Comparison of ENCODE assay signal across 8 cellular contexts in genomic region chr17:47229535-47230443, GRCh38. TPM values are rescaled to one million over a fixed set of nuclear protein-coding genes. Genes with fewer than 3 reads are reported as not detected.
DNase-seq lines count a peak whose midpoint lies in the region; ATAC-seq and TF ChIP-seq lines count a peak whose summit lies in the region.

No MANE protein-coding gene starts in this region.

- no peaks in the 10 kb centered on the region for H3F3A ChIP-seq in MM.1S (ENCODE audit: insufficient read depth, low read length)

- H3K9me3 ChIP-seq in MM.1S (replicated peaks; ENCODE audit: insufficient read depth, low read length) = no peaks in the 10 kb centered on the region

- no peaks in the 10 kb centered on the region for H4K20me1 ChIP-seq in MM.1S (ENCODE audit: insufficient read depth, low read length)

- TF ChIP-seq CTCF in MM.1S (IDR thresholded peaks at IDR 0.05; ENCODE audit: low read length) (peak; percentile 99), fibroblast of the aortic adventitia (IDR thresholded peaks at IDR 0.05; ENCODE audit: insufficient read depth, low read length) (peak; percentile 100), neural crest cell (conservative IDR thresholded peaks at IDR 0.05) (peak; percentile 90)

- H3K4me1 ChIP-seq in MM.1S (ENCODE audit: low read length) = peaks cover 8% of the 10 kb centered on the region

- ATAC-seq in GM19397 (IDR thresholded peaks at IDR 0.05; ENCODE audit: unreplicated experiment) = peak; percentile 65
- ATAC-seq in stimulated activated naive CD8-positive, alpha-beta T cell treated with anti-CD3 and anti-CD28 coated beads, Interleukin-15, amount 100 ng/mL, for 72 hours = peak; percentile 86

- H3K9me2 ChIP-seq in MM.1S (replicated peaks; ENCODE audit: insufficient read depth, low read length) = no peaks in the 10 kb centered on the region

- H3K36me3 Mint-ChIP-seq in activated T-helper 2 cell treated with anti-CD3 and anti-CD28 coated beads, Interferon-gamma antibody, Interleukin-2, Interleukin-4, amounts not matched to agents 10 μg/mL and 5 μg/mL and 100 μg/mL, durations not matched to agents 14 hours and 24 hours and 36 hours (ENCODE audit: low read depth) = no peaks in the 10 kb centered on the region
- H3K36me3 Mint-ChIP-seq in neural crest cell (ENCODE audit: low read depth) = no peaks in the 10 kb centered on the region

- peak overlapping the region; percentile 97 for H3K4me2 ChIP-seq in MM.1S (ENCODE audit: low read depth, low read length)

- DNase-seq in AG08396 (ENCODE audit: low spot score) (peak; percentile 89), MM.1S (peak; percentile 88), SHP77 (lab: John Stamatoyannopoulos, UW) (peak; percentile 69 to 85), fibroblast of the aortic adventitia (ENCODE audit: low read depth) (peak; percentile 95), neural crest cell (ENCODE audit: low read depth, low spot score) (peak; percentile 72)
- DNase-seq in activated T-helper 2 cell treated with anti-CD3 and anti-CD28 coated beads, Interferon-gamma antibody, Interleukin-2, Interleukin-4, amounts not matched to agents 10 μg/mL and 5 μg/mL and 100 μg/mL, durations not matched to agents 14 hours and 24 hours and 36 hours (ENCODE audit: low spot score) = peak; percentile 62
- DNase-seq in stimulated activated naive CD8-positive, alpha-beta T cell treated with anti-CD3 and anti-CD28 coated beads, Interleukin-15, amount 100 ng/mL, for 72 hours = peak; percentile 51 to 66

- no peaks in the 10 kb centered on the region for H3K36me3 ChIP-seq in MM.1S (replicated peaks; ENCODE audit: insufficient read depth, low read length)

- H3K27me3 Mint-ChIP-seq in activated T-helper 2 cell treated with anti-CD3 and anti-CD28 coated beads, Interferon-gamma antibody, Interleukin-2, Interleukin-4, amounts not matched to agents 10 μg/mL and 5 μg/mL and 100 μg/mL, durations not matched to agents 14 hours and 24 hours and 36 hours (ENCODE audit: low read depth) = peaks cover 23% of the 10 kb centered on the region
- H3K27me3 Mint-ChIP-seq in neural crest cell (ENCODE audit: low read depth) = peaks cover 30% of the 10 kb centered on the region
- H3K27me3 Mint-ChIP-seq in stimulated activated naive CD8-positive, alpha-beta T cell treated with anti-CD3 and anti-CD28 coated beads, Interleukin-15, amount 100 ng/mL, for 72 hours = peaks cover 17% of the 10 kb centered on the region

- intact Hi-C loops in activated T-helper 2 cell treated with anti-CD3 and anti-CD28 coated beads, Interferon-gamma antibody, Interleukin-2, Interleukin-4, amounts not matched to agents 10 μg/mL and 5 μg/mL and 100 μg/mL, durations not matched to agents 14 hours and 24 hours and 36 hours (cut with micrococcal nuclease) = loop anchor here (1.0 to 5.0 kb wide), 2 partner anchors 73 to 86 kb away; no protein-coding TSS in a partner anchor

- H3K9me3 Mint-ChIP-seq in activated T-helper 2 cell treated with anti-CD3 and anti-CD28 coated beads, Interferon-gamma antibody, Interleukin-2, Interleukin-4, amounts not matched to agents 10 μg/mL and 5 μg/mL and 100 μg/mL, durations not matched to agents 14 hours and 24 hours and 36 hours = no peaks in the 10 kb centered on the region
- no peaks in the 10 kb centered on the region for H3K9me3 Mint-ChIP-seq in neural crest cell
- peaks cover 0 to under 1% of the 10 kb centered on the region in 2 donors for H3K9me3 Mint-ChIP-seq in stimulated activated naive CD8-positive, alpha-beta T cell treated with anti-CD3 and anti-CD28 coated beads, Interleukin-15, amount 100 ng/mL, for 72 hours

- H3K9ac ChIP-seq in MM.1S (ENCODE audit: low read length) = peak overlapping the region; percentile 20; the same call in 1 of the 2 replicates

- peak overlapping the region; percentile 46 for H3K4me3 Mint-ChIP-seq in activated T-helper 2 cell treated with anti-CD3 and anti-CD28 coated beads, Interferon-gamma antibody, Interleukin-2, Interleukin-4, amounts not matched to agents 10 μg/mL and 5 μg/mL and 100 μg/mL, durations not matched to agents 14 hours and 24 hours and 36 hours (ENCODE audit: low read depth)
- H3K4me3 Mint-ChIP-seq in neural crest cell = peak overlapping the region; percentile 35
- peak overlapping the region; percentile 39 to 57 for H3K4me3 Mint-ChIP-seq in stimulated activated naive CD8-positive, alpha-beta T cell treated with anti-CD3 and anti-CD28 coated beads, Interleukin-15, amount 100 ng/mL, for 72 hours

- H3K4me3 ChIP-seq in MM.1S (ENCODE audit: low read length) (peak overlapping the region; percentile 64), fibroblast of the aortic adventitia (ENCODE audit: low read depth, low read length) (peak overlapping the region; percentile 44)

- H3K27ac ChIP-seq in MM.1S (ENCODE audit: low read length) = no peak overlapping the region

- no peak overlapping the region for H3K27ac Mint-ChIP-seq in activated T-helper 2 cell treated with anti-CD3 and anti-CD28 coated beads, Interferon-gamma antibody, Interleukin-2, Interleukin-4, amounts not matched to agents 10 μg/mL and 5 μg/mL and 100 μg/mL, durations not matched to agents 14 hours and 24 hours and 36 hours
- no peak overlapping the region for H3K27ac Mint-ChIP-seq in neural crest cell (ENCODE audit: unreplicated experiment)
- peak overlapping the region in 1 of 2 donors; percentile 22 for H3K27ac Mint-ChIP-seq in stimulated activated naive CD8-positive, alpha-beta T cell treated with anti-CD3 and anti-CD28 coated beads, Interleukin-15, amount 100 ng/mL, for 72 hours

- peak overlapping the region; percentile 84 for H2AFZ ChIP-seq in MM.1S (ENCODE audit: low read length)

- no peaks in the 10 kb centered on the region for H3K27me3 ChIP-seq in MM.1S (replicated peaks; ENCODE audit: insufficient read depth, low read length)

- H3K4me1 Mint-ChIP-seq in activated T-helper 2 cell treated with anti-CD3 and anti-CD28 coated beads, Interferon-gamma antibody, Interleukin-2, Interleukin-4, amounts not matched to agents 10 μg/mL and 5 μg/mL and 100 μg/mL, durations not matched to agents 14 hours and 24 hours and 36 hours (ENCODE audit: low read depth) = peaks cover 17% of the 10 kb centered on the region
- H3K4me1 Mint-ChIP-seq in neural crest cell = peaks cover 14% of the 10 kb centered on the region
- H3K4me1 Mint-ChIP-seq in stimulated activated naive CD8-positive, alpha-beta T cell treated with anti-CD3 and anti-CD28 coated beads, Interleukin-15, amount 100 ng/mL, for 72 hours = peaks cover 16% of the 10 kb centered on the region

- H3K79me2 ChIP-seq in MM.1S (ENCODE audit: low read length) = no peaks in the 10 kb centered on the region

RNA-seq across cellular contexts. Expression of gene MYL4, which starts 20.6 kb away (rescaled TPM):
- not detected in 2 replicates for total RNA-seq in activated T-helper 2 cell treated with anti-CD3 and anti-CD28 coated beads, Interferon-gamma antibody, Interleukin-2, Interleukin-4, amounts not matched to agents 10 μg/mL and 5 μg/mL and 100 μg/mL, durations not matched to agents 14 hours and 24 hours and 36 hours
- total RNA-seq in fibroblast of the aortic adventitia (ENCODE audit: low replicate concordance) (not detected in 2 replicates), neural crest cell (not detected in 2 replicates)

RNA-seq across cellular contexts. Expression of gene ITGB3, which starts 23.8 kb away (rescaled TPM):
- not detected in 2 replicates for total RNA-seq in activated T-helper 2 cell treated with anti-CD3 and anti-CD28 coated beads, Interferon-gamma antibody, Interleukin-2, Interleukin-4, amounts not matched to agents 10 μg/mL and 5 μg/mL and 100 μg/mL, durations not matched to agents 14 hours and 24 hours and 36 hours
- 5.8 and 22.0 TPM in 2 replicates for total RNA-seq in fibroblast of the aortic adventitia (ENCODE audit: low replicate concordance)
- 0.09 and 0.11 TPM in 2 replicates for total RNA-seq in neural crest cell

RNA-seq across cellular contexts. Expression of gene CDC27, which starts 40.7 kb away (rescaled TPM):
- 102 and 109 TPM in 2 replicates for total RNA-seq in activated T-helper 2 cell treated with anti-CD3 and anti-CD28 coated beads, Interferon-gamma antibody, Interleukin-2, Interleukin-4, amounts not matched to agents 10 μg/mL and 5 μg/mL and 100 μg/mL, durations not matched to agents 14 hours and 24 hours and 36 hours
- total RNA-seq in fibroblast of the aortic adventitia (ENCODE audit: low replicate concordance) (32.9 and 128 TPM in 2 replicates), neural crest cell (125 and 150 TPM in 2 replicates)
